In genomic region chr20:63741354-63741675, GRCh38 we compare ENCODE assay signal across 9 cellular contexts. TPM values are rescaled to one million over a fixed set of nuclear protein-coding genes. Genes with fewer than 3 reads are reported as not detected.
DNase-seq lines count a peak whose midpoint lies in the region; ATAC-seq, FAIRE-seq and TF ChIP-seq lines count a peak whose summit lies in the region.
"Had no signal": no experiment of that assay in that cellular context is flagged by ENCODE, and none has a peak within 500 bp of the region (broad histone marks: within the 10 kb centered on the region; RNA-seq: fewer than 3 reads in every experiment).

No MANE protein-coding gene starts in this region.

- no peaks in the 10 kb centered on the region for H3K4me1 Mint-ChIP-seq in chondrocyte (ENCODE audit: low read depth)
- H3K4me1 Mint-ChIP-seq in naive thymus-derived CD8-positive, alpha-beta T cell = peaks cover under 1 to 10% (median 6%) of the 10 kb centered on the region in 4 donors

- H3K9me3 Mint-ChIP-seq in chondrocyte (ENCODE audit: low read depth) = no peaks in the 10 kb centered on the region
- no peaks in the 10 kb centered on the region for H3K9me3 Mint-ChIP-seq in naive thymus-derived CD8-positive, alpha-beta T cell

- DNase-seq in A549 (ENCODE audit: low read depth in 1 of 2, low spot score in 1 of 2) (no peak), chondrocyte (ENCODE audit: low spot score) (no peak), NCI-H2196 (lab: John Stamatoyannopoulos, UW; ENCODE audit: unreplicated experiment) (no peak), NCI-H226 (no peak)
- DNase-seq in naive thymus-derived CD8-positive, alpha-beta T cell = no peak
- DNase-seq: activated naive CD4-positive, alpha-beta T cell treated with Interleukin-2 at 50 U/mL for 16 hours had no signal

- ATAC-seq in A549 (peak in 1 of 2 experiments; percentile 9; a peak in 3 of 6 replicates), HG02571 (IDR thresholded peaks at IDR 0.05; ENCODE audit: unreplicated experiment) (no peak), HG03175 (IDR thresholded peaks at IDR 0.05; ENCODE audit: unreplicated experiment) (no peak)
- ATAC-seq in naive thymus-derived CD8-positive, alpha-beta T cell = no peak

- H3K27ac Mint-ChIP-seq in chondrocyte (ENCODE audit: unreplicated experiment) = no peak overlapping the region
- peak overlapping the region in 4 of 10 donors; percentile 17 to 74 (median 67) for H3K27ac Mint-ChIP-seq in naive thymus-derived CD8-positive, alpha-beta T cell

- H3K4me1 ChIP-seq in A549 = peaks cover 17% of the 10 kb centered on the region
- peaks cover 18% of the 10 kb centered on the region for H3K4me1 ChIP-seq in HUES64 (ENCODE audit: insufficient read depth, low read length)

- peaks cover 3% of the 10 kb centered on the region for H3K36me3 Mint-ChIP-seq in chondrocyte (ENCODE audit: low read depth)
- H3K36me3 Mint-ChIP-seq in naive thymus-derived CD8-positive, alpha-beta T cell = peaks cover 0 to 11% (median 0%) of the 10 kb centered on the region in 3 donors

- H3K9me3 ChIP-seq in A549 (no peaks in the 10 kb centered on the region), HUES64 (ENCODE audit: insufficient read depth, low read depth, low read length) (no peaks in the 10 kb centered on the region)

- H3K4me2 ChIP-seq in A549 = peak overlapping the region; percentile 98

- H3K4me3 ChIP-seq in A549 = peak overlapping the region; percentile 97
- peak overlapping the region; percentile 87 for H3K4me3 ChIP-seq in HUES64 (ENCODE audit: low read length)

- no peak for TF ChIP-seq CTCF in A549 (IDR thresholded peaks at IDR 0.05)
- no peak for TF ChIP-seq CTCF in chondrocyte (IDR thresholded peaks at IDR 0.05)

- WGBS in A549 (ENCODE audit: missing lambda C conversion rate) = 10% methylated on average over 5 of the region's 6 CpGs
- 42% methylated on average over 6 of the region's 6 CpGs for WGBS in HUES64

- peak overlapping the region; percentile 82; the same call in 1 of the 2 replicates for H3K9ac ChIP-seq in HUES64 (ENCODE audit: low read depth, low read length)

- TF ChIP-seq RAD21 in A549 (conservative IDR thresholded peaks at IDR 0.05 in 1 of 2, IDR thresholded peaks at IDR 0.05 in 1 of 2) = no peak

- TF ChIP-seq EP300 in A549 (IDR thresholded peaks at IDR 0.05) = no peak

- peak overlapping the region; percentile 69 for H3K4me3 Mint-ChIP-seq in chondrocyte (ENCODE audit: unreplicated experiment)
- H3K4me3 Mint-ChIP-seq in naive thymus-derived CD8-positive, alpha-beta T cell = peak overlapping the region in 9 of 10 donors; percentile 7 to 81 (median 65)

- no peak for TF ChIP-seq POLR2A in A549 (IDR thresholded peaks at IDR 0.05; ENCODE audit: low read length)

- POLR2A ChIA-PET in A549 (lab: Yijun Ruan, JAX) = interaction anchor here (0.5 to 1.6 kb wide), 11 partner anchors 9 to 239 kb away, joined by 3 to 16 read pairs (median 5); partner anchors contain the start of genes ARFRP1, DNAJC5, PPDPF and TPD52L2
- POLR2A ChIA-PET in naive thymus-derived CD8-positive, alpha-beta T cell (lab: Charles Lee) = interaction anchor here (0.5 to 10.0 kb wide), 10 partner anchors 9 to 383 kb away, joined by 3 to 137 read pairs (median 4); partner anchors contain the start of genes ARFRP1, RTEL1 and ZGPAT

- peaks cover 24% of the 10 kb centered on the region for H3K36me3 ChIP-seq in HUES64 (ENCODE audit: insufficient read depth, low read length)

- no peaks in the 10 kb centered on the region for H3K27me3 Mint-ChIP-seq in chondrocyte (ENCODE audit: low read depth)
- H3K27me3 Mint-ChIP-seq in naive thymus-derived CD8-positive, alpha-beta T cell = no peaks in the 10 kb centered on the region

- H3K27ac ChIP-seq in A549 (peak overlapping the region; percentile 93 to 96), HUES64 (ENCODE audit: low read depth, low read length) (peak overlapping the region; percentile 81)

- CTCF ChIA-PET in A549 (lab: Yijun Ruan, JAX) = interaction anchor here (0.7 to 2.2 kb wide), 10 partner anchors 10 to 233 kb away, joined by 3 to 12 read pairs (median 4); no protein-coding TSS in a partner anchor

- no peak for FAIRE-seq in A549 (lab: Jason Lieb, UNC)

- peaks cover 13% of the 10 kb centered on the region for H3K27me3 ChIP-seq in HUES64 (ENCODE audit: insufficient read depth, low read length)

TF ChIP-seq in A549, 52 proteins besides CTCF, POLR2A, EP300 and RAD21:
- TF ChIP-seq, protein P1, sequence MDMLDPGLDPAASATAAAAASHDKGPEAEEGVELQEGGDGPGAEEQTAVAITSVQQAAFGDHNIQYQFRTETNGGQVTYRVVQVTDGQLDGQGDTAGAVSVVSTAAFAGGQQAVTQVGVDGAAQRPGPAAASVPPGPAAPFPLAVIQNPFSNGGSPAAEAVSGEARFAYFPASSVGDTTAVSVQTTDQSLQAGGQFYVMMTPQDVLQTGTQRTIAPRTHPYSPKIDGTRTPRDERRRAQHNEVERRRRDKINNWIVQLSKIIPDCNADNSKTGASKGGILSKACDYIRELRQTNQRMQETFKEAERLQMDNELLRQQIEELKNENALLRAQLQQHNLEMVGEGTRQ (IDR thresholded peaks at IDR 0.05) = 0 out of 2 replicates have a peak, but pooled peaks have one; percentile 1
- TF ChIP-seq NPAS2 (CRISPR knock-in tag; IDR thresholded peaks at IDR 0.05; ENCODE audit: borderline replicate concordance) = no peak

RNA-seq across cellular contexts. Expression of gene SLC2A4RG, which starts 1.7 kb away (rescaled TPM):
- 22.5 and 28.1 TPM in 2 replicates for polyA plus RNA-seq in A549 (2011; rRNA removed)
- 75.6 and 107 TPM in 2 replicates for polyA plus RNA-seq in A549 (2012; cell fraction: cytosol; rRNA removed)
- 267 and 298 TPM in 2 replicates for polyA plus RNA-seq in A549 (2012; cell fraction: nucleus; rRNA removed)
- polyA plus RNA-seq in A549 (2017; fragmentation: RNase III; extraction: RNeasy Plus Mini Kit Qiagen cat#74134 plus additional on column Dnase treatment) = 59.6 to 64.7 TPM (median 64.6 TPM) in 3 replicates
- polyA minus RNA-seq in A549 (2011; rRNA and poly(A)+ RNA removed) = 5.8 and 14.9 TPM in 2 replicates
- 26.3 TPM for polyA plus RNA-seq in HUES64 (2013, experiment 1 of 2)
- polyA plus RNA-seq in HUES64 (2013, experiment 2 of 2) = 34.2 TPM
- total RNA-seq in chondrocyte = 90.7 to 105 TPM (median 101 TPM) in 3 replicates
- total RNA-seq in naive thymus-derived CD8-positive, alpha-beta T cell = 100 to 1,000 TPM; 124 to 134 TPM
- polyA plus RNA-seq in naive thymus-derived CD8-positive, alpha-beta T cell = 1 to 10 TPM; 3.8 to 4.8 (median 4.7) TPM

RNA-seq across cellular contexts. Expression of gene LIME1, which starts 4.9 kb away (rescaled TPM):
- polyA plus RNA-seq in A549 (2011; rRNA removed) (2.5 and 2.8 TPM in 2 replicates), A549 (2017; fragmentation: RNase III; extraction: RNeasy Plus Mini Kit Qiagen cat#74134 plus additional on column Dnase treatment) (5.9 to 7.2 TPM (median 6.5 TPM) in 3 replicates)
- polyA plus RNA-seq in A549 (2012; cell fraction: cytosol; rRNA removed) = 9.6 and 17.7 TPM in 2 replicates
- polyA plus RNA-seq in A549 (2012; cell fraction: nucleus; rRNA removed) = 114 and 216 TPM in 2 replicates
- polyA minus RNA-seq in A549 (2011; rRNA and poly(A)+ RNA removed) = 0.45 and 0.88 TPM in 2 replicates
- polyA plus RNA-seq in HUES64 (2013, experiment 1 of 2) = 4.9 TPM
- 3.9 TPM for polyA plus RNA-seq in HUES64 (2013, experiment 2 of 2)
- total RNA-seq in chondrocyte = 6.8 to 9.7 TPM (median 7.1 TPM) in 3 replicates
- total RNA-seq in naive thymus-derived CD8-positive, alpha-beta T cell = 100 to 1,000 TPM in 1 of 2 experiments, 10 to 100 TPM in 1; 95.0 to 104 TPM
- 100 to 1,000 TPM; 255 to 292 (median 282) TPM for polyA plus RNA-seq in naive thymus-derived CD8-positive, alpha-beta T cell

RNA-seq across cellular contexts. Expression of gene ZGPAT, which starts 33.5 kb away (rescaled TPM):
- polyA plus RNA-seq in A549 (2011; rRNA removed) (9.2 and 9.5 TPM in 2 replicates), A549 (2017; fragmentation: RNase III; extraction: RNeasy Plus Mini Kit Qiagen cat#74134 plus additional on column Dnase treatment) (22.6 to 25.6 TPM (median 23.9 TPM) in 3 replicates)
- polyA plus RNA-seq in A549 (2012; cell fraction: cytosol; rRNA removed) = 28.6 and 32.6 TPM in 2 replicates
- 98.7 and 141 TPM in 2 replicates for polyA plus RNA-seq in A549 (2012; cell fraction: nucleus; rRNA removed)
- polyA minus RNA-seq in A549 (2011; rRNA and poly(A)+ RNA removed) = 8.8 and 10.6 TPM in 2 replicates
- polyA plus RNA-seq in HUES64 (2013, experiment 1 of 2) = 16.8 TPM
- polyA plus RNA-seq in HUES64 (2013, experiment 2 of 2) = 16.4 TPM
- total RNA-seq in chondrocyte = 19.2 to 25.6 TPM (median 20.6 TPM) in 3 replicates
- 10 to 100 TPM; 52.6 to 53.9 TPM for total RNA-seq in naive thymus-derived CD8-positive, alpha-beta T cell
- polyA plus RNA-seq in naive thymus-derived CD8-positive, alpha-beta T cell = 10 to 100 TPM; 42.3 to 73.8 (median 47.1) TPM

RNA-seq across cellular contexts. Expression of gene ARFRP1, which starts 33.5 kb away (rescaled TPM):
- 14.1 and 25.1 TPM in 2 replicates for polyA plus RNA-seq in A549 (2011; rRNA removed)
- polyA plus RNA-seq in A549 (2012; cell fraction: cytosol; rRNA removed) = 50.5 and 52.7 TPM in 2 replicates
- 81.2 and 97.2 TPM in 2 replicates for polyA plus RNA-seq in A549 (2012; cell fraction: nucleus; rRNA removed)
- polyA plus RNA-seq in A549 (2017; fragmentation: RNase III; extraction: RNeasy Plus Mini Kit Qiagen cat#74134 plus additional on column Dnase treatment) = 29.7 to 33.2 TPM (median 31.1 TPM) in 3 replicates
- polyA minus RNA-seq in A549 (2011; rRNA and poly(A)+ RNA removed) = 14.8 TPM in 2 replicates
- 14.0 TPM for polyA plus RNA-seq in HUES64 (2013, experiment 1 of 2)
- 12.9 TPM for polyA plus RNA-seq in HUES64 (2013, experiment 2 of 2)
- 37.8 to 47.4 TPM (median 39.8 TPM) in 3 replicates for total RNA-seq in chondrocyte
- total RNA-seq in naive thymus-derived CD8-positive, alpha-beta T cell = 100 to 1,000 TPM; 106 to 108 TPM
- polyA plus RNA-seq in naive thymus-derived CD8-positive, alpha-beta T cell = 10 to 100 TPM; 60.1 to 92.1 (median 80.9) TPM

RNA-seq across cellular contexts. Expression of gene TNFRSF6B, which starts 44.9 kb away (rescaled TPM):
- polyA plus RNA-seq in A549 (2011; rRNA removed) (0.20 and 0.22 TPM in 2 replicates), A549 (2017; fragmentation: RNase III; extraction: RNeasy Plus Mini Kit Qiagen cat#74134 plus additional on column Dnase treatment) (0.63 to 0.69 TPM (median 0.66 TPM) in 3 replicates)
- 2.3 and 4.3 TPM in 2 replicates for polyA plus RNA-seq in A549 (2012; cell fraction: cytosol; rRNA removed)
- polyA plus RNA-seq in A549 (2012; cell fraction: nucleus; rRNA removed) = 16.7 and 55.0 TPM in 2 replicates
- not detected in 2 replicates for polyA minus RNA-seq in A549 (2011; rRNA and poly(A)+ RNA removed)
- polyA plus RNA-seq in HUES64 (2013, experiment 1 of 2) = 1.1 TPM
- 1.2 TPM for polyA plus RNA-seq in HUES64 (2013, experiment 2 of 2)
- total RNA-seq in chondrocyte = 0.79 to 0.99 TPM in 2 of 3 replicates, not detected in the other
- total RNA-seq in naive thymus-derived CD8-positive, alpha-beta T cell = 1 to 10 TPM in 1 of 2 experiments, under 1 TPM in 1; 0.96 to 1.1 TPM
- polyA plus RNA-seq in naive thymus-derived CD8-positive, alpha-beta T cell = under 1 TPM in 2 of 3 donors, not detected in 1; 0.22 to 0.84 TPM
